In genomic region chr18:58345875-58346274, GRCh38 we compare ENCODE assay signal across 18 cellular contexts.
A peak's percentile ranks its signal among the peaks of the same experiment; 100 is the strongest.
DNase-seq lines count a peak whose midpoint lies in the region; ATAC-seq and TF ChIP-seq lines count a peak whose summit lies in the region.
"Had no signal": no experiment of that assay in that cellular context is flagged by ENCODE, and none has a peak within 500 bp of the region (broad histone marks: within the 10 kb centered on the region; RNA-seq: fewer than 3 reads in every experiment).

No MANE protein-coding gene starts in this region.

- peaks cover 42% of the 10 kb centered on the region for H3K4me1 Mint-ChIP-seq in endothelial cell (ENCODE audit: unreplicated experiment)
- no peaks in the 10 kb centered on the region for H3K4me1 Mint-ChIP-seq in activated CD4-positive, alpha-beta memory T cell treated with anti-CD3 and anti-CD28 coated beads, Interleukin-2, amount 10 ng/mL, durations not matched to agents 7 days and 5 days
- H3K4me1 Mint-ChIP-seq: B cell had no signal

- H3K27ac Mint-ChIP-seq in endothelial cell (ENCODE audit: unreplicated experiment), result peak overlapping the region; percentile 49
- no peak overlapping the region for H3K27ac Mint-ChIP-seq in activated CD4-positive, alpha-beta memory T cell treated with anti-CD3 and anti-CD28 coated beads, Interleukin-2, amount 10 ng/mL, durations not matched to agents 7 days and 5 days
- H3K27ac Mint-ChIP-seq: B cell had no signal

- H3F3A ChIP-seq in smooth muscle cell (ENCODE audit: low read depth), result no peaks in the 10 kb centered on the region

- no peak overlapping the region for H3K4me2 ChIP-seq in smooth muscle cell
- H3K4me2 ChIP-seq: A549 had no signal

- no peak for ATAC-seq in HG02642 (IDR thresholded peaks at IDR 0.05; ENCODE audit: poor library complexity, unreplicated experiment)
- ATAC-seq: A549 had no signal

- no peaks in the 10 kb centered on the region for H3K79me2 ChIP-seq in smooth muscle cell (ENCODE audit: low read depth)

- H3K4me3 ChIP-seq in HUES64 (ENCODE audit: low read length) (no peak overlapping the region), smooth muscle cell (no peak overlapping the region)
- H3K4me3 ChIP-seq: A549, MG63, SJSA1 had no signal

- H3K4me1 ChIP-seq in HUES64 (ENCODE audit: insufficient read depth, low read length), result peaks cover 56% of the 10 kb centered on the region
- peaks cover 24% of the 10 kb centered on the region for H3K4me1 ChIP-seq in smooth muscle cell (ENCODE audit: low read depth)
- H3K4me1 ChIP-seq: A549 had no signal

- H3K27ac ChIP-seq in HUES64 (ENCODE audit: low read depth, low read length) (peak overlapping the region; percentile 95; the same call in 1 of the 2 replicates), smooth muscle cell (ENCODE audit: low read depth) (peak overlapping the region; percentile 63)
- H3K27ac ChIP-seq: A549, SJSA1 had no signal

- H3K9ac ChIP-seq in HUES64 (ENCODE audit: low read depth, low read length), result 0 out of 2 replicates have a peak overlapping the region, but pooled peaks have one; percentile 65
- no peak overlapping the region for H3K9ac ChIP-seq in smooth muscle cell (ENCODE audit: low read depth)

- POLR2A ChIA-PET in activated CD4-positive, alpha-beta memory T cell treated with anti-CD3 and anti-CD28 coated beads, Interleukin-2, amount 10 ng/mL, durations not matched to agents 7 days and 5 days (lab: Charles Lee), result no interaction called here

- H4K20me1 ChIP-seq in smooth muscle cell (ENCODE audit: low read depth), result no peaks in the 10 kb centered on the region

- DNase-seq in endothelial cell (ENCODE audit: low spot score), result no peak
- peak; percentile 39 for DNase-seq in iPS-NIHi11 (ENCODE audit: low spot score)
- no peak for DNase-seq in smooth muscle cell (lab: John Stamatoyannopoulos, UW; ENCODE audit: unreplicated experiment)
- no peak for DNase-seq in middle frontal gyrus (ENCODE audit: extremely low spot score, low spot score)
- no peak for DNase-seq in activated CD4-positive, alpha-beta memory T cell treated with anti-CD3 and anti-CD28 coated beads, Interleukin-2, amount 10 ng/mL, durations not matched to agents 7 days and 5 days
- DNase-seq: DMS53, Kasumi-1, MG63, NCI-H187, NCI-H446, NCI-H526, OCI-M1 had no signal

- TF ChIP-seq CTCF in endothelial cell (IDR thresholded peaks at IDR 0.05; ENCODE audit: unreplicated experiment) (no peak), smooth muscle cell (IDR thresholded peaks at IDR 0.05; ENCODE audit: borderline replicate concordance, insufficient read depth, poor library complexity, severe bottlenecking) (no peak)

- H3K36me3 ChIP-seq in HUES64 (ENCODE audit: insufficient read depth, low read length) (peaks cover 35% of the 10 kb centered on the region), smooth muscle cell (ENCODE audit: low read depth) (peaks cover 4% of the 10 kb centered on the region)

- CTCF ChIA-PET in activated CD4-positive, alpha-beta memory T cell treated with anti-CD3 and anti-CD28 coated beads, Interleukin-2, amount 10 ng/mL, durations not matched to agents 7 days and 5 days (lab: Charles Lee), result no interaction called here

- 75% methylated on average over 6 of the region's 6 CpGs for WGBS in HUES64
- 91% methylated on average over 6 of the region's 6 CpGs for WGBS in smooth muscle cell (ENCODE audit: low lambda C conversion rate)

- no peaks in the 10 kb centered on the region for H3K27me3 ChIP-seq in HUES64 (ENCODE audit: insufficient read depth, low read length)
- H3K27me3 ChIP-seq in smooth muscle cell (ENCODE audit: low read depth), result no peaks in the 10 kb centered on the region
- H3K27me3 ChIP-seq: MG63, SJSA1 had no signal

- H3K36me3 Mint-ChIP-seq in endothelial cell (ENCODE audit: low read depth, unreplicated experiment), result peaks cover 8% of the 10 kb centered on the region
- H3K36me3 Mint-ChIP-seq in activated CD4-positive, alpha-beta memory T cell treated with anti-CD3 and anti-CD28 coated beads, Interleukin-2, amount 10 ng/mL, durations not matched to agents 7 days and 5 days (ENCODE audit: low read depth), result no peaks in the 10 kb centered on the region
- H3K36me3 Mint-ChIP-seq: CD14-positive monocyte had no signal

- no peak overlapping the region for H2AFZ ChIP-seq in smooth muscle cell (ENCODE audit: low read depth)

- no peaks in the 10 kb centered on the region for H3K9me3 Mint-ChIP-seq in endothelial cell (ENCODE audit: unreplicated experiment)
- H3K9me3 Mint-ChIP-seq in activated CD4-positive, alpha-beta memory T cell treated with anti-CD3 and anti-CD28 coated beads, Interleukin-2, amount 10 ng/mL, durations not matched to agents 7 days and 5 days, result no peaks in the 10 kb centered on the region
- H3K9me3 Mint-ChIP-seq: CD14-positive monocyte had no signal

- H3K9me3 ChIP-seq in HUES64 (ENCODE audit: insufficient read depth, low read depth, low read length) (no peaks in the 10 kb centered on the region), smooth muscle cell (replicated peaks; ENCODE audit: low read depth) (no peaks in the 10 kb centered on the region)
- H3K9me3 ChIP-seq: A549, MG63, SJSA1 had no signal

- no peaks in the 10 kb centered on the region for H3K27me3 Mint-ChIP-seq in endothelial cell (ENCODE audit: unreplicated experiment)
- peaks cover 4% of the 10 kb centered on the region for H3K27me3 Mint-ChIP-seq in activated CD4-positive, alpha-beta memory T cell treated with anti-CD3 and anti-CD28 coated beads, Interleukin-2, amount 10 ng/mL, durations not matched to agents 7 days and 5 days
- H3K27me3 Mint-ChIP-seq: B cell had no signal

- no peak overlapping the region for H3K4me3 Mint-ChIP-seq in endothelial cell (ENCODE audit: unreplicated experiment)
- H3K4me3 Mint-ChIP-seq in activated CD4-positive, alpha-beta memory T cell treated with anti-CD3 and anti-CD28 coated beads, Interleukin-2, amount 10 ng/mL, durations not matched to agents 7 days and 5 days, result no peak overlapping the region
- H3K4me3 Mint-ChIP-seq: B cell, CD14-positive monocyte had no signal
